In genomic region chr11:123302751-123303195, GRCh38 we compare ENCODE assay signal across 1 cellular context.
TF ChIP-seq lines count a peak whose summit lies in the region.

No MANE protein-coding gene starts in this region.

TF ChIP-seq in GM12878, 131 proteins besides CTCF, POLR2A, EP300 and RAD21 (continued from another document and continues in another):
- TF ChIP-seq USF1 (IDR thresholded peaks at IDR 0.05; ENCODE audit: borderline replicate concordance, extremely low read length, insufficient read depth, low read depth, low read length) (no peak), ZZZ3 (IDR thresholded peaks at IDR 0.05; ENCODE audit: control insufficient read depth, insufficient read length, low read depth) (no peak), NR2C1 (IDR thresholded peaks at IDR 0.05) (no peak), POLR2AphosphoS2 (IDR thresholded peaks at IDR 0.05; ENCODE audit: low read depth, low read length) (no peak), TBL1XR1 (IDR thresholded peaks at IDR 0.05; ENCODE audit: low read depth, low read length) (0 out of 2 replicates have a peak, but pooled peaks have one; percentile 30), ZBTB11 (CRISPR knock-in tag; IDR thresholded peaks at IDR 0.05) (no peak), NR2F1 (conservative IDR thresholded peaks at IDR 0.05) (no peak), NBN (IDR thresholded peaks at IDR 0.05) (no peak; the same call in 1 of the 2 replicates), IKZF2 (IDR thresholded peaks at IDR 0.05) (peak; percentile 69 to 76), ZBED1 (IDR thresholded peaks at IDR 0.05; ENCODE audit: borderline replicate concordance) (0 out of 2 replicates have a peak, but pooled peaks have one; percentile 16), CEBPB (IDR thresholded peaks at IDR 0.05; ENCODE audit: borderline replicate concordance in 1 of 2, low read depth in 2 of 2, low read length in 2 of 2) (no peak), ETV6 (conservative IDR thresholded peaks at IDR 0.05 in 1 of 2, IDR thresholded peaks at IDR 0.05 in 1 of 2; ENCODE audit: borderline replicate concordance in 1 of 2, low read depth in 1 of 2) (peak in 1 of 2 experiments; percentile 66; a peak in 1 of 4 replicates), BCL3 (IDR thresholded peaks at IDR 0.05; ENCODE audit: borderline replicate concordance, insufficient read depth, low read depth, low read length, poor library complexity, severe bottlenecking) (peak; percentile 77), SREBF2 (IDR thresholded peaks at IDR 0.05; ENCODE audit: low read length) (no peak), ZNF384 (IDR thresholded peaks at IDR 0.05; ENCODE audit: borderline replicate concordance, low read depth, low read length) (no peak), USF2 (IDR thresholded peaks at IDR 0.05; ENCODE audit: borderline replicate concordance, low read depth, low read length) (no peak), MTA2 (IDR thresholded peaks at IDR 0.05; ENCODE audit: low read depth) (peak; percentile 55), ESRRA (IDR thresholded peaks at IDR 0.05; ENCODE audit: low read length) (no peak), LARP7 (IDR thresholded peaks at IDR 0.05) (no peak), SMAD1 (IDR thresholded peaks at IDR 0.05; ENCODE audit: low read depth, partially characterized antibody) (no peak), NR2C2 (IDR thresholded peaks at IDR 0.05; ENCODE audit: borderline replicate concordance, control insufficient read depth, insufficient read length, low read depth) (no peak), CBFB (IDR thresholded peaks at IDR 0.05; ENCODE audit: low read depth) (peak; percentile 50; the same call in 1 of the 2 replicates), ZNF24 (IDR thresholded peaks at IDR 0.05) (no peak), CHD2 (IDR thresholded peaks at IDR 0.05; ENCODE audit: borderline replicate concordance, low read depth, low read length) (no peak), BACH1 (IDR thresholded peaks at IDR 0.05; ENCODE audit: borderline replicate concordance) (no peak), NKRF (conservative IDR thresholded peaks at IDR 0.05) (no peak), IRF4 (IDR thresholded peaks at IDR 0.05; ENCODE audit: low read depth, low read length) (peak; percentile 90), MEF2B (IDR thresholded peaks at IDR 0.05; ENCODE audit: partially characterized antibody, poor library complexity, severe bottlenecking) (no peak), BMI1 (IDR thresholded peaks at IDR 0.05; ENCODE audit: borderline replicate concordance) (no peak), MLLT1 (IDR thresholded peaks at IDR 0.05) (peak; percentile 45; the same call in 1 of the 2 replicates), ATF7 (IDR thresholded peaks at IDR 0.05; ENCODE audit: low read depth) (peak; percentile 40; the same call in 1 of the 2 replicates), MAX (IDR thresholded peaks at IDR 0.05; ENCODE audit: low read depth, low read length) (no peak), NFYA (IDR thresholded peaks at IDR 0.05; ENCODE audit: borderline replicate concordance, low read depth, low read length) (no peak)
- TF ChIP-seq, protein P1, sequence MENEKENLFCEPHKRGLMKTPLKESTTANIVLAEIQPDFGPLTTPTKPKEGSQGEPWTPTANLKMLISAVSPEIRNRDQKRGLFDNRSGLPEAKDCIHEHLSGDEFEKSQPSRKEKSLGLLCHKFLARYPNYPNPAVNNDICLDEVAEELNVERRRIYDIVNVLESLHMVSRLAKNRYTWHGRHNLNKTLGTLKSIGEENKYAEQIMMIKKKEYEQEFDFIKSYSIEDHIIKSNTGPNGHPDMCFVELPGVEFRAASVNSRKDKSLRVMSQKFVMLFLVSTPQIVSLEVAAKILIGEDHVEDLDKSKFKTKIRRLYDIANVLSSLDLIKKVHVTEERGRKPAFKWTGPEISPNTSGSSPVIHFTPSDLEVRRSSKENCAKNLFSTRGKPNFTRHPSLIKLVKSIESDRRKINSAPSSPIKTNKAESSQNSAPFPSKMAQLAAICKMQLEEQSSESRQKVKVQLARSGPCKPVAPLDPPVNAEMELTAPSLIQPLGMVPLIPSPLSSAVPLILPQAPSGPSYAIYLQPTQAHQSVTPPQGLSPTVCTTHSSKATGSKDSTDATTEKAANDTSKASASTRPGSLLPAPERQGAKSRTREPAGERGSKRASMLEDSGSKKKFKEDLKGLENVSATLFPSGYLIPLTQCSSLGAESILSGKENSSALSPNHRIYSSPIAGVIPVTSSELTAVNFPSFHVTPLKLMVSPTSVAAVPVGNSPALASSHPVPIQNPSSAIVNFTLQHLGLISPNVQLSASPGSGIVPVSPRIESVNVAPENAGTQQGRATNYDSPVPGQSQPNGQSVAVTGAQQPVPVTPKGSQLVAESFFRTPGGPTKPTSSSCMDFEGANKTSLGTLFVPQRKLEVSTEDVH (IDR thresholded peaks at IDR 0.05; ENCODE audit: low read depth, partially characterized antibody): no peak
- TF ChIP-seq, protein P2, sequence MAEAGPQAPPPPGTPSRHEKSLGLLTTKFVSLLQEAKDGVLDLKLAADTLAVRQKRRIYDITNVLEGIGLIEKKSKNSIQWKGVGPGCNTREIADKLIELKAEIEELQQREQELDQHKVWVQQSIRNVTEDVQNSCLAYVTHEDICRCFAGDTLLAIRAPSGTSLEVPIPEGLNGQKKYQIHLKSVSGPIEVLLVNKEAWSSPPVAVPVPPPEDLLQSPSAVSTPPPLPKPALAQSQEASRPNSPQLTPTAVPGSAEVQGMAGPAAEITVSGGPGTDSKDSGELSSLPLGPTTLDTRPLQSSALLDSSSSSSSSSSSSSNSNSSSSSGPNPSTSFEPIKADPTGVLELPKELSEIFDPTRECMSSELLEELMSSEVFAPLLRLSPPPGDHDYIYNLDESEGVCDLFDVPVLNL (IDR thresholded peaks at IDR 0.05; ENCODE audit: low read depth, low read length): no peak
- TF ChIP-seq, protein P3, sequence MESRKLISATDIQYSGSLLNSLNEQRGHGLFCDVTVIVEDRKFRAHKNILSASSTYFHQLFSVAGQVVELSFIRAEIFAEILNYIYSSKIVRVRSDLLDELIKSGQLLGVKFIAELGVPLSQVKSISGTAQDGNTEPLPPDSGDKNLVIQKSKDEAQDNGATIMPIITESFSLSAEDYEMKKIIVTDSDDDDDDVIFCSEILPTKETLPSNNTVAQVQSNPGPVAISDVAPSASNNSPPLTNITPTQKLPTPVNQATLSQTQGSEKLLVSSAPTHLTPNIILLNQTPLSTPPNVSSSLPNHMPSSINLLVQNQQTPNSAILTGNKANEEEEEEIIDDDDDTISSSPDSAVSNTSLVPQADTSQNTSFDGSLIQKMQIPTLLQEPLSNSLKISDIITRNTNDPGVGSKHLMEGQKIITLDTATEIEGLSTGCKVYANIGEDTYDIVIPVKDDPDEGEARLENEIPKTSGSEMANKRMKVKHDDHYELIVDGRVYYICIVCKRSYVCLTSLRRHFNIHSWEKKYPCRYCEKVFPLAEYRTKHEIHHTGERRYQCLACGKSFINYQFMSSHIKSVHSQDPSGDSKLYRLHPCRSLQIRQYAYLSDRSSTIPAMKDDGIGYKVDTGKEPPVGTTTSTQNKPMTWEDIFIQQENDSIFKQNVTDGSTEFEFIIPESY (IDR thresholded peaks at IDR 0.05): no peak
- TF ChIP-seq, protein P4, sequence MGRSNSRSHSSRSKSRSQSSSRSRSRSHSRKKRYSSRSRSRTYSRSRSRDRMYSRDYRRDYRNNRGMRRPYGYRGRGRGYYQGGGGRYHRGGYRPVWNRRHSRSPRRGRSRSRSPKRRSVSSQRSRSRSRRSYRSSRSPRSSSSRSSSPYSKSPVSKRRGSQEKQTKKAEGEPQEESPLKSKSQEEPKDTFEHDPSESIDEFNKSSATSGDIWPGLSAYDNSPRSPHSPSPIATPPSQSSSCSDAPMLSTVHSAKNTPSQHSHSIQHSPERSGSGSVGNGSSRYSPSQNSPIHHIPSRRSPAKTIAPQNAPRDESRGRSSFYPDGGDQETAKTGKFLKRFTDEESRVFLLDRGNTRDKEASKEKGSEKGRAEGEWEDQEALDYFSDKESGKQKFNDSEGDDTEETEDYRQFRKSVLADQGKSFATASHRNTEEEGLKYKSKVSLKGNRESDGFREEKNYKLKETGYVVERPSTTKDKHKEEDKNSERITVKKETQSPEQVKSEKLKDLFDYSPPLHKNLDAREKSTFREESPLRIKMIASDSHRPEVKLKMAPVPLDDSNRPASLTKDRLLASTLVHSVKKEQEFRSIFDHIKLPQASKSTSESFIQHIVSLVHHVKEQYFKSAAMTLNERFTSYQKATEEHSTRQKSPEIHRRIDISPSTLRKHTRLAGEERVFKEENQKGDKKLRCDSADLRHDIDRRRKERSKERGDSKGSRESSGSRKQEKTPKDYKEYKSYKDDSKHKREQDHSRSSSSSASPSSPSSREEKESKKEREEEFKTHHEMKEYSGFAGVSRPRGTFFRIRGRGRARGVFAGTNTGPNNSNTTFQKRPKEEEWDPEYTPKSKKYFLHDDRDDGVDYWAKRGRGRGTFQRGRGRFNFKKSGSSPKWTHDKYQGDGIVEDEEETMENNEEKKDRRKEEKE (IDR thresholded peaks at IDR 0.05): no peak
- TF ChIP-seq, protein P5, sequence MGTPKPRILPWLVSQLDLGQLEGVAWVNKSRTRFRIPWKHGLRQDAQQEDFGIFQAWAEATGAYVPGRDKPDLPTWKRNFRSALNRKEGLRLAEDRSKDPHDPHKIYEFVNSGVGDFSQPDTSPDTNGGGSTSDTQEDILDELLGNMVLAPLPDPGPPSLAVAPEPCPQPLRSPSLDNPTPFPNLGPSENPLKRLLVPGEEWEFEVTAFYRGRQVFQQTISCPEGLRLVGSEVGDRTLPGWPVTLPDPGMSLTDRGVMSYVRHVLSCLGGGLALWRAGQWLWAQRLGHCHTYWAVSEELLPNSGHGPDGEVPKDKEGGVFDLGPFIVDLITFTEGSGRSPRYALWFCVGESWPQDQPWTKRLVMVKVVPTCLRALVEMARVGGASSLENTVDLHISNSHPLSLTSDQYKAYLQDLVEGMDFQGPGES (IDR thresholded peaks at IDR 0.05): no peak
